Comparison of ENCODE assay signal across 17 cellular contexts in genomic region chr4:7852568-7853185, GRCh38.
DNase-seq lines count a peak whose midpoint lies in the region; ATAC-seq and TF ChIP-seq lines count a peak whose summit lies in the region.
"Had no signal": no experiment of that assay in that cellular context is flagged by ENCODE, and none has a peak within 500 bp of the region (broad histone marks: within the 10 kb centered on the region; RNA-seq: fewer than 3 reads in every experiment).

No MANE protein-coding gene starts in this region.

- H3K4me3 ChIP-seq in SJSA1 (no peak overlapping the region), choroid plexus epithelial cell (ENCODE audit: low read depth, low read length) (no peak overlapping the region), rectal smooth muscle tissue (ENCODE audit: low read length) (no peak overlapping the region)
- H3K4me3 ChIP-seq: hepatocyte, right lobe of liver, upper lobe of right lung had no signal

- DNase-seq in activated T-cell treated with anti-CD3 and anti-CD28 coated beads, Interleukin-2, amount 50 U/mL, for 24 hours: no peak
- DNase-seq in activated T-cell treated with anti-CD3 and anti-CD28 coated beads for 4 hours (no peak), SJSA1 (ENCODE audit: low read depth in 1 of 2, low spot score in 2 of 2) (peak; percentile 75 to 89), choroid plexus epithelial cell (ENCODE audit: low read depth) (peak; percentile 44), cerebellar nuclear complex (lab: John Stamatoyannopoulos, UW) (no peak), GM03348 (ENCODE audit: low spot score) (no peak)
- DNase-seq: activated B cell treated with CpG ODN at 0.5 μM for 24 hours, amniotic stem cell, GDM1, NCI-H1417, NCI-H748 treated with DMSO at 0.1 percent for 48 hours, right lobe of liver, upper lobe of right lung had no signal

- no peaks in the 10 kb centered on the region for H3K9me3 ChIP-seq in SJSA1 (replicated peaks)
- H3K9me3 ChIP-seq: right lobe of liver, upper lobe of right lung had no signal

- no peak for ATAC-seq in GM21576 (IDR thresholded peaks at IDR 0.05; ENCODE audit: unreplicated experiment)
- ATAC-seq: upper lobe of right lung had no signal

- no peaks in the 10 kb centered on the region for H3K27me3 ChIP-seq in SJSA1 (replicated peaks)
- no peaks in the 10 kb centered on the region for H3K27me3 ChIP-seq in rectal smooth muscle tissue (ENCODE audit: control insufficient read depth, insufficient read depth, low read length)
- H3K27me3 ChIP-seq: hepatocyte, right lobe of liver, upper lobe of right lung had no signal

- H3K27me3 Mint-ChIP-seq in activated T-cell treated with anti-CD3 and anti-CD28 coated beads, Interleukin-2, amount 50 U/mL, for 24 hours: no peaks in the 10 kb centered on the region

- peak overlapping the region; percentile 85 for H3K27ac ChIP-seq in SJSA1
- peak overlapping the region; percentile 7 for H3K27ac ChIP-seq in rectal smooth muscle tissue (ENCODE audit: low read depth, low read length)
- H3K27ac ChIP-seq: hepatocyte, right lobe of liver, upper lobe of right lung had no signal

- H3K9me3 Mint-ChIP-seq in activated T-cell treated with anti-CD3 and anti-CD28 coated beads, Interleukin-2, amount 50 U/mL, for 24 hours: no peaks in the 10 kb centered on the region
- H3K9me3 Mint-ChIP-seq: activated B cell treated with CpG ODN at 0.5 μM for 24 hours, mesothelial cell of epicardium had no signal

- H3K4me3 Mint-ChIP-seq in activated T-cell treated with anti-CD3 and anti-CD28 coated beads, Interleukin-2, amount 50 U/mL, for 24 hours: peak overlapping the region; percentile 23
- H3K4me3 Mint-ChIP-seq: activated B cell treated with CpG ODN at 0.5 μM for 24 hours, mesothelial cell of epicardium had no signal

- H3K9ac ChIP-seq in rectal smooth muscle tissue (ENCODE audit: low read length): no peak overlapping the region

- H3K27ac Mint-ChIP-seq in activated T-cell treated with anti-CD3 and anti-CD28 coated beads, Interleukin-2, amount 50 U/mL, for 24 hours: peak overlapping the region; percentile 53
- H3K27ac Mint-ChIP-seq: activated B cell treated with CpG ODN at 0.5 μM for 24 hours, mesothelial cell of epicardium had no signal

- TF ChIP-seq CTCF in choroid plexus epithelial cell (conservative IDR thresholded peaks at IDR 0.05; ENCODE audit: low read depth, low read length): no peak

- H3K4me1 ChIP-seq in SJSA1 (replicated peaks) (peaks cover 72% of the 10 kb centered on the region), rectal smooth muscle tissue (ENCODE audit: control insufficient read depth, insufficient read depth, low read length) (peaks cover 15% of the 10 kb centered on the region)
- H3K4me1 ChIP-seq: right lobe of liver, upper lobe of right lung had no signal

- peaks cover 55% of the 10 kb centered on the region for H3K36me3 Mint-ChIP-seq in activated T-cell treated with anti-CD3 and anti-CD28 coated beads, Interleukin-2, amount 50 U/mL, for 24 hours (ENCODE audit: low read depth)

- peaks cover 87% of the 10 kb centered on the region for H3K4me1 Mint-ChIP-seq in activated T-cell treated with anti-CD3 and anti-CD28 coated beads, Interleukin-2, amount 50 U/mL, for 24 hours (ENCODE audit: low read depth)
- H3K4me1 Mint-ChIP-seq: activated B cell treated with CpG ODN at 0.5 μM for 24 hours had no signal

- peaks cover 57% of the 10 kb centered on the region for H3K36me3 ChIP-seq in SJSA1
- H3K36me3 ChIP-seq in rectal smooth muscle tissue (ENCODE audit: control insufficient read depth, insufficient read depth, low read length): peaks cover 12% of the 10 kb centered on the region
- H3K36me3 ChIP-seq: right lobe of liver had no signal

Comparison
In these comparisons a context has a peak if more than half of its experiments do, and no peak if none do; other contexts are left out.
1. DNase-seq: peak in SJSA1 (2 of 2) and choroid plexus epithelial cell (single experiment); none in activated T-cell treated with anti-CD3 and anti-CD28 coated beads, Interleukin-2, amount 50 U/mL, for 24 hours (single experiment), activated T-cell treated with anti-CD3 and anti-CD28 coated beads for 4 hours (single experiment), cerebellar nuclear complex (0 of 2) and GM03348 (single experiment).